ENCODE assay signal across 30 cellular contexts in genomic region chr5:40973364-40974004, GRCh38.
"Had no signal": no experiment of that assay in that cellular context is flagged by ENCODE, and none has a peak within 500 bp of the region (broad histone marks: within the 10 kb centered on the region; RNA-seq: fewer than 3 reads in every experiment).

No MANE protein-coding gene starts in this region.

- H3K27ac ChIP-seq: left lung, lower lobe of right lung, neural progenitor cell, neutrophil, right atrium auricular region, skin epidermis, stomach, testis, thyroid gland, transverse colon, upper lobe of left lung, vagina had no signal

- DNase-seq: hypothalamus; immature natural killer cell; kidney; left colon; left lung; lower lobe of right lung; mammary epithelial cell; mesenchymal stem cell; naive B cell; natural killer cell; nephron progenitor cell; occipital lobe; stimulated activated CD4-positive, alpha-beta T cell treated with anti-CD3 and anti-CD28 coated beads, Interleukin-12 subunit alpha, Interleukin-12 subunit beta, amount 100 ng/mL, for 4 hours; stimulated activated CD4-positive, alpha-beta T cell treated with anti-CD3 and anti-CD28 coated beads, Interleukin-15, amount 100 ng/mL, for 24 hours; stimulated activated CD4-positive, alpha-beta T cell treated with anti-CD3 and anti-CD28 coated beads, Interleukin-2, amount 100 ng/mL, for 24 hours; stimulated activated CD4-positive, alpha-beta T cell treated with anti-CD3 and anti-CD28 coated beads, Interleukin-4, amount 100 ng/mL, for 1 hour; stimulated activated naive B cell treated with anti-CD40 and anti-IgM and Interleukin-4, amounts not matched to agents 10 μg/mL and 1 μg/mL and 100 μg/mL, for 72 hours; stimulated activated naive CD8-positive, alpha-beta T cell treated with anti-CD3 and anti-CD28 coated beads, Interleukin-15, Interleukin-2, amounts not matched to agents 100 U/mL and 50 U/mL, for 24 hours; stomach; testis; thyroid gland; transverse colon; upper lobe of left lung had no signal

- H3K4me2 ChIP-seq: neural progenitor cell had no signal

- H3K4me1 ChIP-seq: left lung, lower lobe of right lung, right atrium auricular region, testis, thyroid gland, upper lobe of left lung, vagina had no signal

- H3K9ac ChIP-seq: neural progenitor cell had no signal

- ATAC-seq: left colon; left lung; lower lobe of right lung; natural killer cell; sciatic nerve; stimulated activated naive B cell treated with anti-CD40 and anti-IgM and Interleukin-4, amounts not matched to agents 10 μg/mL and 1 μg/mL and 100 μg/mL, for 72 hours; stimulated activated naive CD8-positive, alpha-beta T cell treated with anti-CD3 and anti-CD28 coated beads, Interleukin-15, Interleukin-2, amounts not matched to agents 100 U/mL and 50 U/mL, for 24 hours had no signal

- H2AFZ ChIP-seq: neural progenitor cell had no signal

- H3K27me3 ChIP-seq: left lung, neural progenitor cell, neutrophil, right atrium auricular region, stomach, testis, thyroid gland, transverse colon, upper lobe of left lung, vagina had no signal

- H3K36me3 ChIP-seq: left lung, lower lobe of right lung, neural progenitor cell, neutrophil, stomach, thyroid gland, transverse colon, upper lobe of left lung, vagina had no signal

- H3K9me3 ChIP-seq: left lung, lower lobe of right lung, neutrophil, right atrium auricular region, stomach, testis, thyroid gland, transverse colon, upper lobe of left lung, vagina had no signal

- FAIRE-seq: islet of Langerhans had no signal

- H3K4me3 ChIP-seq: left lung, lower lobe of right lung, neural progenitor cell, right atrium auricular region, skin epidermis, stomach, testis, thyroid gland, transverse colon, upper lobe of left lung, vagina had no signal
